Comparison of ENCODE assay signal across 30 cellular contexts in genomic region chr4:179871726-179872125, GRCh38.
"Had no signal": no experiment of that assay in that cellular context is flagged by ENCODE, and none has a peak within 500 bp of the region (broad histone marks: within the 10 kb centered on the region; RNA-seq: fewer than 3 reads in every experiment).

No MANE protein-coding gene starts in this region.

- H3K4me3 ChIP-seq: adrenal gland, body of pancreas, esophagus muscularis mucosa, gastrocnemius medialis, heart left ventricle had no signal

- H3K27ac ChIP-seq: adrenal gland, body of pancreas, esophagus muscularis mucosa, foreskin keratinocyte, gastrocnemius medialis, heart left ventricle, WERI-Rb-1 had no signal

- H3K9me3 ChIP-seq: adrenal gland, body of pancreas, esophagus muscularis mucosa, gastrocnemius medialis had no signal

- ATAC-seq: activated CD4-positive, CD25-positive, alpha-beta regulatory T cell treated with anti-CD3 and anti-CD28 coated beads, Interleukin-2, amount 50 U/mL, for 24 hours; activated CD8-positive, alpha-beta T cell treated with anti-CD3 and anti-CD28 coated beads for 36 hours; activated naive CD8-positive, alpha-beta T cell treated with anti-CD3 and anti-CD28 coated beads, Interleukin-2, amount 50 U/mL, for 24 hours; body of pancreas; effector memory CD8-positive, alpha-beta T cell; foreskin keratinocyte; gastrocnemius medialis; heart left ventricle had no signal

- H3K27me3 ChIP-seq: adrenal gland, body of pancreas, foreskin keratinocyte, gastrocnemius medialis, heart left ventricle had no signal

- H3K4me1 ChIP-seq: adrenal gland, body of pancreas, esophagus muscularis mucosa, foreskin keratinocyte, gastrocnemius medialis, heart left ventricle had no signal

- DNase-seq: activated B cell treated with CpG ODN at 0.5 μM for 24 hours; activated CD4-positive, alpha-beta T cell treated with anti-CD3 and anti-CD28 coated beads for 48 hours; activated CD4-positive, alpha-beta T cell treated with anti-CD3 and anti-CD28 coated beads, Interleukin-2, amount 50 U/mL, for 1 hour; activated CD4-positive, alpha-beta T cell treated with anti-CD3 and anti-CD28 coated beads, Interleukin-2, amount 50 U/mL, for 48 hours; activated CD8-positive, alpha-beta memory T cell treated with anti-CD3 and anti-CD28 coated beads for 24 hours; activated CD8-positive, alpha-beta T cell treated with anti-CD3 and anti-CD28 coated beads for 36 hours; activated effector memory CD4-positive, alpha-beta T cell treated with anti-CD3 and anti-CD28 coated beads, Interleukin-2, amount 50 U/mL, for 16 hours; activated naive CD4-positive, alpha-beta T cell treated with anti-CD3 and anti-CD28 coated beads for 36 hours; activated naive CD8-positive, alpha-beta T cell treated with anti-CD3 and anti-CD28 coated beads for 36 hours; activated naive CD8-positive, alpha-beta T cell treated with anti-CD3 and anti-CD28 coated beads, Interleukin-2, amount 50 U/mL, for 24 hours; activated T-cell treated with anti-CD3 and anti-CD28 coated beads, Interleukin-2, amount 50 U/mL, for 1 hour; activated T-cell treated with anti-CD3 and anti-CD28 coated beads, Interleukin-2, amount 50 U/mL, for 48 hours; adrenal gland; amygdala; aorta; body of pancreas; caudate nucleus; cortex of kidney; dermis blood vessel endothelial cell; effector CD4-positive, alpha-beta T cell; effector memory CD8-positive, alpha-beta T cell; erythroblast; foreskin keratinocyte; gastrocnemius medialis; glutamatergic neuron; heart left ventricle; T1000 had no signal

- H3K36me3 ChIP-seq: adrenal gland, esophagus muscularis mucosa, gastrocnemius medialis, heart left ventricle, WERI-Rb-1 had no signal
